Comparison of ENCODE assay signal across 8 cellular contexts in the genomic region with DNA sequence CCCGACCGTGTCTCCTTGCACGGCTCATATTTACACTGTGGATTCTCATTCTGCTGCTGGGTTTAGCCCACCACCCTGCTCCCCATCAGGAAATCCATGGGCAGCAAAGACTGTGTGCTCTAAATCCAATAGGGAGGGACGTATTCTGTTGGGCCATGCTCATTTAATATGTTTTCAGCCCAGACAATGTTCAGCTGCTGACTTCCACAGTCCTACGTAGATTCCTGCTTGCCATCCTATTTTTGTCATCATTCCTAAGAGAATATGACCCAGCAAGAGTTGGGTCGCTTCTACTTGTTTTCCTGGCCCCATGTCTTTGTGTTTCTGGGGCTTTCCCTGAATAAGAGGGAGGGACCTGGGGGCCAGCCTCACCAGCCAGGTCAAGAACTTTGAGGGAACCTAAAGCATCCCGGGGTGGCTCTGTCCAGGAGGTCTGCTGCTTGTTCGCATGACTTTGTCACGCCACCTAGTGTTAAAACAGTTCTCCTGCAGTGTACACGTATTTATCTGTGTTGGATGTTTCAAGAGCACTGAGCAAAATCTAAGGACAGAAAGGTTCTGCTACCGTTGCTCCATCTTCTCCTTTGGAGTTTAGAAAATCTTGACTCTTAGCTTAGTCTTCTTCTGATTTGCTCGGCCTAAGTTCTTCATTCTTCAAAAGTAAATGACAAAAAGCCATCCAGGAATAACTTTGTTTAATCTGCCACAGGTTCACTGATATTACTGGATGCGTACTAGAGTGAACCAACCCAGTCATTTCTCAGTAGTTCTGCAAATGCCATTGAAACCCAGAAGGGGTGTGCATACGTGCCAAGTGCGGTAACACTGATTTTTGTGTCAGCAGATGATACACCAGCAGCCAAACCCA.
DNase-seq lines count a peak whose midpoint lies in the region; ATAC-seq, FAIRE-seq and TF ChIP-seq lines count a peak whose summit lies in the region.

No MANE protein-coding gene starts in this region.

- H3K27me3 ChIP-seq in BJ (ENCODE audit: control insufficient read depth, insufficient read depth, low read length) (no peaks in the 10 kb centered on the region), foreskin keratinocyte (no peaks in the 10 kb centered on the region), pancreas (no peaks in the 10 kb centered on the region)

- peak; percentile 71 for ATAC-seq in foreskin keratinocyte
- peak; percentile 75 to 90 (median 89) for ATAC-seq in pancreas
- ATAC-seq in HG02970 (IDR thresholded peaks at IDR 0.05; ENCODE audit: low FRiP score, unreplicated experiment) = no peak

- DNase-seq in BJ (ENCODE audit: low read depth) (no peak), NCI-H1417 treated with DMSO at 0.1 percent for 48 hours (lab: John Stamatoyannopoulos, UW) (peak; percentile 5), foreskin keratinocyte (peak in 1 of 2 donors; percentile 28), pancreas (peak in 2 of 6 donors; percentile 16 to 47)
- peak; percentile 3 for DNase-seq in activated CD4-positive, alpha-beta T cell treated with anti-CD3 and anti-CD28 coated beads, Interleukin-2, amount 50 U/mL, for 1 hour
- no peak for DNase-seq in activated CD8-positive, alpha-beta memory T cell treated with anti-CD3 and anti-CD28 coated beads, Interleukin-2, amount 50 U/mL, for 48 hours

- POLR2A ChIA-PET in BJ (lab: Charles Lee) = no interaction called here

- no peak overlapping the region for H3K4me3 ChIP-seq in BJ (ENCODE audit: low read depth, low read length)
- H3K4me3 ChIP-seq in GM12875 (ENCODE audit: low read depth, low read length) = no peak overlapping the region
- no peak overlapping the region for H3K4me3 ChIP-seq in pancreas

- no peak for FAIRE-seq in pancreas (lab: Jason Lieb, UNC)

- 28 to 31% methylated on average over 15 of the region's 15 CpGs for WGBS in pancreas, 2 donors

- intact Hi-C loops in pancreas (cut with DNase I) = no loop called here

- H3K27ac ChIP-seq in foreskin keratinocyte (no peak overlapping the region), pancreas (no peak overlapping the region)

- H3K36me3 ChIP-seq in BJ (ENCODE audit: control insufficient read depth, insufficient read depth, low read length) (peaks cover 3% of the 10 kb centered on the region), pancreas (no peaks in the 10 kb centered on the region)

- H3K9me3 ChIP-seq in pancreas = no peaks in the 10 kb centered on the region

- TF ChIP-seq CTCF in BJ (IDR thresholded peaks at IDR 0.05; ENCODE audit: insufficient read depth, low read depth, low read length) = peak; percentile 82
- peak; percentile 74 for TF ChIP-seq CTCF in GM12875 (IDR thresholded peaks at IDR 0.05; ENCODE audit: borderline replicate concordance, insufficient read depth, low read depth, low read length)
- peak; percentile 78 for TF ChIP-seq CTCF in foreskin keratinocyte (conservative IDR thresholded peaks at IDR 0.05)
- peak; percentile 33 to 71 (median 51) for TF ChIP-seq CTCF in pancreas (IDR thresholded peaks at IDR 0.05)

- CTCF ChIA-PET in BJ (lab: Yijun Ruan, JAX) = interaction anchor here (0.6 to 5.2 kb wide), 28 partner anchors 8 to 827 kb away, joined by 3 to 60 read pairs (median 4); no protein-coding TSS in a partner anchor

- H3K4me1 ChIP-seq in foreskin keratinocyte (peaks cover 4% of the 10 kb centered on the region), pancreas (no peaks in the 10 kb centered on the region)

Comparison
In these comparisons a context has a peak if more than half of its experiments do, and no peak if none do; other contexts are left out.
1. DNase-seq: peak in NCI-H1417 treated with DMSO at 0.1 percent for 48 hours (single experiment) and activated CD4-positive, alpha-beta T cell treated with anti-CD3 and anti-CD28 coated beads, Interleukin-2, amount 50 U/mL, for 1 hour (single experiment); none in BJ (single experiment) and activated CD8-positive, alpha-beta memory T cell treated with anti-CD3 and anti-CD28 coated beads, Interleukin-2, amount 50 U/mL, for 48 hours (single experiment).
2. Peak in every context shown above with its lines, with median percentiles within 50 percentile points of each other: CTCF ChIP-seq.